ENCODE assay signal across 8 cellular contexts in the genomic region with DNA sequence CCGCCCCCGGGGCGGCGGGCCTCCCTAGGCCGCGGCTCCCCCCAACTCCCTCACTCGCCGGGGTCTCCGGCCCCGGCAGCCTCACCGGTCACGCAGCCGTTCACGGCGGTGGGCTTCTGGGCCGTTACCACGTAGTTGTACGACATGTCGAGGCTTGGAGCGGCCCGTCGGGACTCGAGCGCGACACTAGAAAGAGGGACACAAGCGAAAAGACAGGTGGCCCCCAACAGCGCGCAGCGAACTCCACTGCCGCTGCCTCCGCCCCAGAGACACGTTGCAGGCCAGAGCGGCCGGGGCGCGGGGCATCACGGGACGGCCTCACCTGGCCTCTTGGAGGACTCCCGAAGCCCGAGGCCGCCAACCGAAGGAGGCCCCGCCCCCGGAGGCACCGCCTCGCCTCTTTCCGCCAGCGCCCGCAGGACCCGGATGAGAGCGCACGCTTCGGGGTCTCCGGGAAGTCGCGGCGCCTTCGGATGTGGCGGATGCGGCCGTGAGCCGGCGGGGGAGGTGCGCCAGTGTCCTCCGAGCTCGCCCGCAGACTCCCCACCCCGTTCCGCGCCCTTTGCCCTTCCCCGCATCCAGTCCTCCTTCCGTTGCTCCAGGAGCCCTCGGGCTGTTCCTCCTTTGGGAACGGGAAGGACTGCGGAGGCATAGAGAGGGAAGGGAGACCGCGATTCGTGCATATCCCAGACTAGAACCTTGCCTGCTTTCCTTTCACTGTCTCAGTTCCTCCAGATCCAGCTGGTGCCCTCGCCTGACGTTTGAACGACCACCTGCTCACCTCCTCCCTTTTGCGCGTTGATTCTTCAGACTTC. TPM values are rescaled to one million over a fixed set of nuclear protein-coding genes. Genes with fewer than 3 reads are reported as not detected.
DNase-seq lines count a peak whose midpoint lies in the region; ATAC-seq and TF ChIP-seq lines count a peak whose summit lies in the region.

A gene (minus strand): TSS at position 283 of the 815 bp plus-strand sequence. CDS start 137 bp downstream, at position 146.
A gene with protein sequence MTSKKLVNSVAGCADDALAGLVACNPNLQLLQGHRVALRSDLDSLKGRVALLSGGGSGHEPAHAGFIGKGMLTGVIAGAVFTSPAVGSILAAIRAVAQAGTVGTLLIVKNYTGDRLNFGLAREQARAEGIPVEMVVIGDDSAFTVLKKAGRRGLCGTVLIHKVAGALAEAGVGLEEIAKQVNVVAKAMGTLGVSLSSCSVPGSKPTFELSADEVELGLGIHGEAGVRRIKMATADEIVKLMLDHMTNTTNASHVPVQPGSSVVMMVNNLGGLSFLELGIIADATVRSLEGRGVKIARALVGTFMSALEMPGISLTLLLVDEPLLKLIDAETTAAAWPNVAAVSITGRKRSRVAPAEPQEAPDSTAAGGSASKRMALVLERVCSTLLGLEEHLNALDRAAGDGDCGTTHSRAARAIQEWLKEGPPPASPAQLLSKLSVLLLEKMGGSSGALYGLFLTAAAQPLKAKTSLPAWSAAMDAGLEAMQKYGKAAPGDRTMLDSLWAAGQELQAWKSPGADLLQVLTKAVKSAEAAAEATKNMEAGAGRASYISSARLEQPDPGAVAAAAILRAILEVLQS (plus strand): TSS at position 406 of the 815 bp plus-strand sequence. CDS start 1,501 bp downstream, outside the sequence.

- H3K4me1 ChIP-seq in hepatocyte (ENCODE audit: insufficient read depth) = peaks cover 26% of the 10 kb centered on the region
- peaks cover 0 to 4% of the 10 kb centered on the region in 2 donors for H3K4me1 ChIP-seq in aorta (ENCODE audit: control insufficient read depth in 1 of 2, insufficient read depth in 2 of 2, low read length in 2 of 2)

- H4K20me1 ChIP-seq in hepatocyte (ENCODE audit: insufficient read depth, poor library complexity, severe bottlenecking) = peaks cover 33% of the 10 kb centered on the region

- DNase-seq in NCI-H2081 treated with DMSO at 0.1 percent for 48 hours (lab: John Stamatoyannopoulos, UW) (peak; percentile 63), T1000 (lab: John Stamatoyannopoulos, UW) (peak; percentile 91), astrocyte of the hippocampus (ENCODE audit: low read depth, low spot score) (peak; percentile 97), hepatocyte (ENCODE audit: low spot score) (peak; percentile 98), renal cortical epithelial cell (ENCODE audit: low read depth) (peak; percentile 72), aorta (peak; percentile 97 to 99)

- H3K79me2 ChIP-seq in hepatocyte = peaks cover 53% of the 10 kb centered on the region

- H3K9me3 ChIP-seq in hepatocyte (ENCODE audit: low read depth) (no peaks in the 10 kb centered on the region), aorta (ENCODE audit: control insufficient read depth, low read length) (no peaks in the 10 kb centered on the region)

- H3K27me3 ChIP-seq in hepatocyte = no peaks in the 10 kb centered on the region
- H3K27me3 ChIP-seq in aorta (ENCODE audit: control insufficient read depth in 1 of 2, insufficient read depth in 2 of 2, low read length in 1 of 2) = no peaks in the 10 kb centered on the region

- H3K9me2 ChIP-seq in hepatocyte (replicated peaks; ENCODE audit: insufficient read depth) = no peaks in the 10 kb centered on the region

- WGBS in hepatocyte (ENCODE audit: low lambda C conversion rate, missing lambda C conversion rate) = under 1% methylated on average over 66 of the region's 83 CpGs
- WGBS in aorta, 2 donors = 0 to 1% methylated on average over 64 to 83 of the region's 83 CpGs

- peak within 1 kb of the TSS; percentile 80 for H3K4me3 ChIP-seq in hepatocyte
- H3K4me3 ChIP-seq in aorta (ENCODE audit: low read length in 2 of 2) = peak within 1 kb of the TSS; percentile 72 to 85

- peak within 1 kb of the TSS; percentile 87 for H3K4me2 ChIP-seq in hepatocyte

- H3K36me3 ChIP-seq in hepatocyte (replicated peaks; ENCODE audit: insufficient read depth, low read depth) (no peaks in the 10 kb centered on the region), aorta (ENCODE audit: control insufficient read depth in 1 of 2, insufficient read depth in 2 of 2, low read length in 1 of 2) (no peaks in the 10 kb centered on the region)

- H3K27ac ChIP-seq in hepatocyte (peak within 1 kb of the TSS; percentile 95), aorta (ENCODE audit: low read depth in 1 of 2, low read length in 2 of 2) (peak within 1 kb of the TSS in 1 of 2 donors; percentile 66)

- TF ChIP-seq CTCF in hepatocyte (IDR thresholded peaks at IDR 0.05; ENCODE audit: poor library complexity) = no peak

- peak within 1 kb of the TSS; percentile 72 for H2AFZ ChIP-seq in hepatocyte

- ATAC-seq in GM18517 (IDR thresholded peaks at IDR 0.05; ENCODE audit: unreplicated experiment) = peak; percentile 76
- ATAC-seq in HG03039 (IDR thresholded peaks at IDR 0.05; ENCODE audit: unreplicated experiment) = peak; percentile 83
- ATAC-seq in aorta (ENCODE audit: low FRiP score) = peak; percentile 96

- intact Hi-C loops in aorta (cut with DNase I) = no loop called here

RNA-seq across cellular contexts. Expression of the first gene that starts in this region (rescaled TPM):
- total RNA-seq in hepatocyte (207 and 215 TPM in 2 replicates), renal cortical epithelial cell (281 and 392 TPM in 2 replicates), aorta (100 to 1,000 TPM; 134 to 148 TPM)
- polyA plus RNA-seq in hepatocyte (166 and 177 TPM in 2 replicates), aorta (10 to 100 TPM; 44.2 to 80.1 TPM)

RNA-seq across cellular contexts. Expression of the second gene that starts in this region (rescaled TPM):
- total RNA-seq in hepatocyte (41.5 and 42.3 TPM in 2 replicates), renal cortical epithelial cell (15.3 and 37.0 TPM in 2 replicates), aorta (10 to 100 TPM; 18.9 to 30.4 TPM)
- polyA plus RNA-seq in hepatocyte (98.4 and 104 TPM in 2 replicates), aorta (10 to 100 TPM; 23.1 to 82.0 TPM)
